ENCODE assay signal across 1 cellular context in the genomic region with DNA sequence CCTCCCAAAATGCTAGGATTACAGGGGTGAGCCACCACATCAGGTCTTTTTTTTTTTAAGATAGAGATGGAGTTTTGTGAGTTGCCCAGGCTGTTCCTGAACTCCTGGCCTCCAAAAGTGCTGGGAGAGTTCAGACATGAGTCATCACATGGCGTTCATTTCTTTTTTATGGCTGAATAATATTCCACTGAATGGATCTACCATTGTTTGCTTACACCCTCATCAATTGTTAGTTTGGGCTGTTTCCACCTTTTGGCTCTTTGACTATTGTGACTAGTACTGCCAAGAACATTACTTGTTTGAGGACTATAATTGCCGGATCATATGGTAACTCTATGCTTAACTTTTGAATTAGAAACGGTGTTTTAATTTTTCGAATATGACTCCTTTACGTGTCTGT.
TF ChIP-seq lines count a peak whose summit lies in the region.

No MANE protein-coding gene starts in this region.

TF ChIP-seq in SK-N-SH, 30 proteins besides CTCF, POLR2A, EP300 and RAD21 (continued from another document):
- TF ChIP-seq, protein P1, sequence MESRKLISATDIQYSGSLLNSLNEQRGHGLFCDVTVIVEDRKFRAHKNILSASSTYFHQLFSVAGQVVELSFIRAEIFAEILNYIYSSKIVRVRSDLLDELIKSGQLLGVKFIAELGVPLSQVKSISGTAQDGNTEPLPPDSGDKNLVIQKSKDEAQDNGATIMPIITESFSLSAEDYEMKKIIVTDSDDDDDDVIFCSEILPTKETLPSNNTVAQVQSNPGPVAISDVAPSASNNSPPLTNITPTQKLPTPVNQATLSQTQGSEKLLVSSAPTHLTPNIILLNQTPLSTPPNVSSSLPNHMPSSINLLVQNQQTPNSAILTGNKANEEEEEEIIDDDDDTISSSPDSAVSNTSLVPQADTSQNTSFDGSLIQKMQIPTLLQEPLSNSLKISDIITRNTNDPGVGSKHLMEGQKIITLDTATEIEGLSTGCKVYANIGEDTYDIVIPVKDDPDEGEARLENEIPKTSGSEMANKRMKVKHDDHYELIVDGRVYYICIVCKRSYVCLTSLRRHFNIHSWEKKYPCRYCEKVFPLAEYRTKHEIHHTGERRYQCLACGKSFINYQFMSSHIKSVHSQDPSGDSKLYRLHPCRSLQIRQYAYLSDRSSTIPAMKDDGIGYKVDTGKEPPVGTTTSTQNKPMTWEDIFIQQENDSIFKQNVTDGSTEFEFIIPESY (IDR thresholded peaks at IDR 0.05; ENCODE audit: borderline replicate concordance, low read depth): no peak
- no peak for TF ChIP-seq RXRA (IDR thresholded peaks at IDR 0.05; ENCODE audit: borderline replicate concordance, low read depth)
- no peak for TF ChIP-seq TEAD4 (IDR thresholded peaks at IDR 0.05; ENCODE audit: borderline replicate concordance, insufficient read depth)
- TF ChIP-seq ELF1 (IDR thresholded peaks at IDR 0.05): no peak
- TF ChIP-seq, protein P2, sequence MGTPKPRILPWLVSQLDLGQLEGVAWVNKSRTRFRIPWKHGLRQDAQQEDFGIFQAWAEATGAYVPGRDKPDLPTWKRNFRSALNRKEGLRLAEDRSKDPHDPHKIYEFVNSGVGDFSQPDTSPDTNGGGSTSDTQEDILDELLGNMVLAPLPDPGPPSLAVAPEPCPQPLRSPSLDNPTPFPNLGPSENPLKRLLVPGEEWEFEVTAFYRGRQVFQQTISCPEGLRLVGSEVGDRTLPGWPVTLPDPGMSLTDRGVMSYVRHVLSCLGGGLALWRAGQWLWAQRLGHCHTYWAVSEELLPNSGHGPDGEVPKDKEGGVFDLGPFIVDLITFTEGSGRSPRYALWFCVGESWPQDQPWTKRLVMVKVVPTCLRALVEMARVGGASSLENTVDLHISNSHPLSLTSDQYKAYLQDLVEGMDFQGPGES (IDR thresholded peaks at IDR 0.05; ENCODE audit: low read depth, low read length): no peak
- no peak for TF ChIP-seq NRF1 (IDR thresholded peaks at IDR 0.05; ENCODE audit: low read depth, low read length)
- TF ChIP-seq, protein P3, sequence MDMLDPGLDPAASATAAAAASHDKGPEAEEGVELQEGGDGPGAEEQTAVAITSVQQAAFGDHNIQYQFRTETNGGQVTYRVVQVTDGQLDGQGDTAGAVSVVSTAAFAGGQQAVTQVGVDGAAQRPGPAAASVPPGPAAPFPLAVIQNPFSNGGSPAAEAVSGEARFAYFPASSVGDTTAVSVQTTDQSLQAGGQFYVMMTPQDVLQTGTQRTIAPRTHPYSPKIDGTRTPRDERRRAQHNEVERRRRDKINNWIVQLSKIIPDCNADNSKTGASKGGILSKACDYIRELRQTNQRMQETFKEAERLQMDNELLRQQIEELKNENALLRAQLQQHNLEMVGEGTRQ (IDR thresholded peaks at IDR 0.05; ENCODE audit: borderline replicate concordance, low read depth, low read length): no peak
- no peak for TF ChIP-seq RFX5 (IDR thresholded peaks at IDR 0.05; ENCODE audit: low read length)
- TF ChIP-seq JUND (IDR thresholded peaks at IDR 0.05): no peak
- TF ChIP-seq EZH2phosphoT487 (IDR thresholded peaks at IDR 0.05; ENCODE audit: borderline replicate concordance, low read depth): no peak
- no peak for TF ChIP-seq CHD2 (IDR thresholded peaks at IDR 0.05; ENCODE audit: low read length, partially characterized antibody)
- TF ChIP-seq, protein P4, sequence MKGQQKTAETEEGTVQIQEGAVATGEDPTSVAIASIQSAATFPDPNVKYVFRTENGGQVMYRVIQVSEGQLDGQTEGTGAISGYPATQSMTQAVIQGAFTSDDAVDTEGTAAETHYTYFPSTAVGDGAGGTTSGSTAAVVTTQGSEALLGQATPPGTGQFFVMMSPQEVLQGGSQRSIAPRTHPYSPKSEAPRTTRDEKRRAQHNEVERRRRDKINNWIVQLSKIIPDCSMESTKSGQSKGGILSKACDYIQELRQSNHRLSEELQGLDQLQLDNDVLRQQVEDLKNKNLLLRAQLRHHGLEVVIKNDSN (IDR thresholded peaks at IDR 0.05; ENCODE audit: borderline replicate concordance, low read depth): no peak
- no peak for TF ChIP-seq MXI1 (IDR thresholded peaks at IDR 0.05; ENCODE audit: low read depth, low read length)
